In genomic region chr7:115672024-115672423, GRCh38 we compare ENCODE assay signal across 17 cellular contexts.
"Had no signal": no experiment of that assay in that cellular context is flagged by ENCODE, and none has a peak within 500 bp of the region (broad histone marks: within the 10 kb centered on the region; RNA-seq: fewer than 3 reads in every experiment).

No MANE protein-coding gene starts in this region.

- ATAC-seq: activated naive CD4-positive, alpha-beta T cell treated with anti-CD3 and anti-CD28 coated beads, Interleukin-2, amount 50 U/mL, for 72 hours; left cardiac atrium; naive thymus-derived CD8-positive, alpha-beta T cell; right cardiac atrium; T-helper 17 cell had no signal

- H3K27me3 ChIP-seq: cardiac muscle cell, neutrophil had no signal

- H3K4me3 ChIP-seq: cardiac muscle cell, lung had no signal

- H3K27ac ChIP-seq: cardiac muscle cell, neutrophil had no signal

- DNase-seq: activated B cell treated with CpG ODN at 0.5 μM for 24 hours; activated CD4-positive, alpha-beta T cell treated with anti-CD3 and anti-CD28 coated beads, Interleukin-2, amount 50 U/mL, for 1 hour; activated effector memory CD4-positive, alpha-beta T cell treated with anti-CD3 and anti-CD28 coated beads, Interleukin-2, amount 50 U/mL, for 16 hours; activated T-cell treated with anti-CD3 and anti-CD28 coated beads, Interleukin-2, amount 50 U/mL, for 1 hour; aorta; effector CD4-positive, alpha-beta T cell; glutamatergic neuron; left cardiac atrium; naive thymus-derived CD8-positive, alpha-beta T cell; right cardiac atrium; stimulated activated CD4-positive, alpha-beta T cell treated with anti-CD3 and anti-CD28 coated beads, Interleukin-2, amount 100 ng/mL, for 24 hours; stimulated activated naive CD4-positive, alpha-beta T cell; T-helper 17 cell had no signal

- H3K36me3 ChIP-seq: cardiac muscle cell, neutrophil had no signal

- H3K9me3 ChIP-seq: neutrophil had no signal
